ENCODE assay signal across 8 cellular contexts in the genomic region with DNA sequence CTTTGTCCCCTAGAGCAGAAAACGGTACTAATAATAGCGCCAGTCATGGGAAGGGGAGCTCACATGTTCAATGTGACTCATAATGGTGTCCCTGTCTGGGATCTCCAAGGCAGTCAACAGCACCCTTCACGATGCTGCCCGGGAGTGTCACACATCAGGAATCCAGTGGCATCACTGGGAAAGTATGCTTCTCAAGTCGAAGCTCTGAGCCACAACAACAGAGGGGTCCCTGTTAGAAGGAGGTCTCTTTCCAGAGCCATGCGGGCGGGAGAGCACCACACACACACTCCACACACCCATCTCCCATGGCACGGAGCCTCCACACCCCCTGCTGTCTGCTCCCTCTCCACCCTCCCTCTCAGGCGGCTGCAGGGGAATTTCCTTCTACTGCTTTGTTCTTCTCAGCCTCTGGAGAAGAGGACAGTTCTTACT.
A peak's percentile ranks its signal among the peaks of the same experiment; 100 is the strongest.
DNase-seq lines count a peak whose midpoint lies in the region; ATAC-seq, FAIRE-seq and TF ChIP-seq lines count a peak whose summit lies in the region.

No MANE protein-coding gene starts in this region.

- FAIRE-seq in A549 (lab: Jason Lieb, UNC): no peak

- TF ChIP-seq POLR2A in A549 (IDR thresholded peaks at IDR 0.05; ENCODE audit: low read length) (no peak), thyroid gland (IDR thresholded peaks at IDR 0.05) (no peak)

- H3K9me3 ChIP-seq in A549 (no peaks in the 10 kb centered on the region), KOPT-K1 (ENCODE audit: insufficient read depth, low read length, poor library complexity, severe bottlenecking) (no peaks in the 10 kb centered on the region), thyroid gland (no peaks in the 10 kb centered on the region)

- H3K4me3 ChIP-seq in A549 (no peak overlapping the region), thyroid gland (replicated peaks in 1 of 3) (no peak overlapping the region)

- H3K36me3 ChIP-seq in KOPT-K1 (ENCODE audit: insufficient read depth, low read length): peaks cover 93% of the 10 kb centered on the region
- no peaks in the 10 kb centered on the region for H3K36me3 ChIP-seq in thyroid gland

- POLR2A ChIA-PET in A549 (lab: Yijun Ruan, JAX): interaction anchor here (0.8 to 0.9 kb wide), 2 partner anchors 10 to 29 kb away, joined by 3 read pairs; no protein-coding TSS in a partner anchor

- TF ChIP-seq EP300 in A549 (IDR thresholded peaks at IDR 0.05): no peak

- DNase-seq in A549 (ENCODE audit: low read depth in 1 of 2, low spot score in 1 of 2): peak; percentile 43 to 75
- peak; percentile 96 for DNase-seq in astrocyte of the hippocampus (ENCODE audit: low read depth, low spot score)
- peak; percentile 95 for DNase-seq in kidney glomerular epithelial cell (lab: John Stamatoyannopoulos, UW)
- no peak for DNase-seq in thyroid gland
- no peak for DNase-seq in NCI-H526 (lab: John Stamatoyannopoulos, UW)

- H3K4me1 ChIP-seq in A549 (peaks cover 27% of the 10 kb centered on the region), thyroid gland (peaks cover 19 to 61% of the 10 kb centered on the region in 2 donors)

- CTCF ChIA-PET in A549 (lab: Yijun Ruan, JAX): interaction anchor here (1.5 to 2.1 kb wide), 3 partner anchors 34 to 177 kb away, joined by 3 to 7 read pairs (median 4); no protein-coding TSS in a partner anchor

- intact Hi-C loops in thyroid gland (cut with DNase I): no loop called here

- WGBS in A549 (ENCODE audit: missing lambda C conversion rate): 46% methylated on average over 7 of the region's 9 CpGs
- WGBS in thyroid gland, 2 donors: 63 to 69% methylated on average over 9 of the region's 9 CpGs

- ATAC-seq in A549: peak; percentile 86 to 95
- no peak for ATAC-seq in HG03097 (IDR thresholded peaks at IDR 0.05; ENCODE audit: low FRiP score, unreplicated experiment)
- ATAC-seq in GM19455 (IDR thresholded peaks at IDR 0.05; ENCODE audit: unreplicated experiment): no peak

- H3K27ac ChIP-seq in A549 (peak overlapping the region; percentile 53 to 54), KOPT-K1 (ENCODE audit: low read depth, low read length, poor library complexity, severe bottlenecking) (peak overlapping the region; percentile 98), thyroid gland (peak overlapping the region in 2 of 3 donors; percentile 32 to 67)

- no peak for TF ChIP-seq RAD21 in A549 (conservative IDR thresholded peaks at IDR 0.05 in 1 of 2, IDR thresholded peaks at IDR 0.05 in 1 of 2)

- TF ChIP-seq CTCF in A549 (IDR thresholded peaks at IDR 0.05) (no peak), thyroid gland (IDR thresholded peaks at IDR 0.05) (no peak)

- peak overlapping the region; percentile 62 for H3K4me2 ChIP-seq in A549

- H3K27me3 ChIP-seq in thyroid gland: no peaks in the 10 kb centered on the region

TF ChIP-seq in A549, 52 proteins besides CTCF, POLR2A, EP300 and RAD21:
- TF ChIP-seq CEBPB (IDR thresholded peaks at IDR 0.05) (no peak), USF2 (IDR thresholded peaks at IDR 0.05) (peak; percentile 45; the same call in 1 of the 2 replicates), CHD4 (IDR thresholded peaks at IDR 0.05; ENCODE audit: borderline replicate concordance) (no peak), FOSL2 (IDR thresholded peaks at IDR 0.05) (peak; percentile 48; the same call in 1 of the 2 replicates), FOSL2 (CRISPR knock-in tag; IDR thresholded peaks at IDR 0.05) (peak; percentile 72), MAX (IDR thresholded peaks at IDR 0.05) (0 out of 2 replicates have a peak, but pooled peaks have one; percentile 18)
- TF ChIP-seq, protein P1, sequence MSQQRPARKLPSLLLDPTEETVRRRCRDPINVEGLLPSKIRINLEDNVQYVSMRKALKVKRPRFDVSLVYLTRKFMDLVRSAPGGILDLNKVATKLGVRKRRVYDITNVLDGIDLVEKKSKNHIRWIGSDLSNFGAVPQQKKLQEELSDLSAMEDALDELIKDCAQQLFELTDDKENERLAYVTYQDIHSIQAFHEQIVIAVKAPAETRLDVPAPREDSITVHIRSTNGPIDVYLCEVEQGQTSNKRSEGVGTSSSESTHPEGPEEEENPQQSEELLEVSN (IDR thresholded peaks at IDR 0.05; ENCODE audit: borderline replicate concordance, low read depth): no peak

Comparison
In these comparisons a context has a peak if more than half of its experiments do, and no peak if none do; other contexts are left out.
1. ATAC-seq: peak in A549 (2 of 2); none in HG03097 (single experiment) and GM19455 (single experiment).
2. DNase-seq: peak in A549 (2 of 2), astrocyte of the hippocampus (single experiment) and kidney glomerular epithelial cell (single experiment); none in thyroid gland (0 of 2) and NCI-H526 (0 of 2).
3. Peak in every context shown above with its lines, with median percentiles within 50 percentile points of each other: H3K27ac ChIP-seq.